Comparison of ENCODE assay signal across 10 cellular contexts in genomic region chr14:55398679-55399078, GRCh38. TPM values are rescaled to one million over a fixed set of nuclear protein-coding genes. Genes with fewer than 3 reads are reported as not detected.
DNase-seq lines count a peak whose midpoint lies in the region; ATAC-seq lines count a peak whose summit lies in the region.
"Had no signal": no experiment of that assay in that cellular context is flagged by ENCODE, and none has a peak within 500 bp of the region (broad histone marks: within the 10 kb centered on the region; RNA-seq: fewer than 3 reads in every experiment).

No MANE protein-coding gene starts in this region.

- no peak overlapping the region for H3K27ac Mint-ChIP-seq in activated T-helper 2 cell treated with anti-CD3 and anti-CD28 coated beads, Interferon-gamma antibody, Interleukin-2, Interleukin-4, amounts not matched to agents 10 μg/mL and 5 μg/mL and 100 μg/mL, durations not matched to agents 14 hours and 24 hours and 36 hours
- H3K27ac Mint-ChIP-seq: natural killer cell treated with Interleukin-12 subunit alpha and Interleukin-12 subunit beta and Interleukin-15 and Interleukin-18, amount 100 ng/mL, for 72 hours had no signal

- DNase-seq in HPDE6-E6E7 (ENCODE audit: extremely low spot score) (peak; percentile 86), adipocyte (ENCODE audit: low read depth) (peak; percentile 92), glomerular endothelial cell (ENCODE audit: extremely low read depth, low read depth, low spot score) (peak; percentile 88), smooth muscle cell of the brain vasculature (ENCODE audit: low read depth, low spot score) (peak; percentile 86), cerebellar nuclear complex (lab: John Stamatoyannopoulos, UW) (no peak)
- no peak for DNase-seq in activated T-helper 2 cell treated with anti-CD3 and anti-CD28 coated beads, Interferon-gamma antibody, Interleukin-2, Interleukin-4, amounts not matched to agents 10 μg/mL and 5 μg/mL and 100 μg/mL, durations not matched to agents 14 hours and 24 hours and 36 hours (ENCODE audit: low spot score)
- no peak for DNase-seq in activated CD8-positive, alpha-beta memory T cell treated with anti-CD3 and anti-CD28 coated beads, Interleukin-2, amount 50 U/mL, for 4 hours
- DNase-seq: stimulated activated CD8-positive, alpha-beta memory T cell treated with anti-CD3 and anti-CD28 coated beads, Interleukin-4, amount 100 ng/mL, for 48 hours had no signal

- no peak for ATAC-seq in GM18511 (IDR thresholded peaks at IDR 0.05; ENCODE audit: unreplicated experiment)
- ATAC-seq: natural killer cell treated with Interleukin-12 subunit alpha and Interleukin-12 subunit beta and Interleukin-15 and Interleukin-18, amount 100 ng/mL, for 72 hours had no signal

- no peaks in the 10 kb centered on the region for H3K9me3 ChIP-seq in adipocyte (ENCODE audit: control insufficient read depth, low read length)

- H3K4me3 Mint-ChIP-seq in activated T-helper 2 cell treated with anti-CD3 and anti-CD28 coated beads, Interferon-gamma antibody, Interleukin-2, Interleukin-4, amounts not matched to agents 10 μg/mL and 5 μg/mL and 100 μg/mL, durations not matched to agents 14 hours and 24 hours and 36 hours (ENCODE audit: low read depth), result no peak overlapping the region
- H3K4me3 Mint-ChIP-seq: natural killer cell treated with Interleukin-12 subunit alpha and Interleukin-12 subunit beta and Interleukin-15 and Interleukin-18, amount 100 ng/mL, for 72 hours had no signal

- intact Hi-C loops in activated T-helper 2 cell treated with anti-CD3 and anti-CD28 coated beads, Interferon-gamma antibody, Interleukin-2, Interleukin-4, amounts not matched to agents 10 μg/mL and 5 μg/mL and 100 μg/mL, durations not matched to agents 14 hours and 24 hours and 36 hours (cut with micrococcal nuclease), result no loop called here

- no peaks in the 10 kb centered on the region for H3K27me3 Mint-ChIP-seq in activated T-helper 2 cell treated with anti-CD3 and anti-CD28 coated beads, Interferon-gamma antibody, Interleukin-2, Interleukin-4, amounts not matched to agents 10 μg/mL and 5 μg/mL and 100 μg/mL, durations not matched to agents 14 hours and 24 hours and 36 hours (ENCODE audit: low read depth)
- H3K27me3 Mint-ChIP-seq: natural killer cell treated with Interleukin-12 subunit alpha and Interleukin-12 subunit beta and Interleukin-15 and Interleukin-18, amount 100 ng/mL, for 72 hours had no signal

- no peak overlapping the region for H3K9ac ChIP-seq in adipocyte (ENCODE audit: low read length)

- H3K4me3 ChIP-seq in adipocyte (ENCODE audit: low read length), result peak overlapping the region; percentile 31

- no peaks in the 10 kb centered on the region for H3K27me3 ChIP-seq in adipocyte (replicated peaks; ENCODE audit: control insufficient read depth, insufficient read depth, low read length)

- H3K36me3 ChIP-seq in adipocyte (ENCODE audit: control insufficient read depth, insufficient read depth, low read length, severe bottlenecking), result peaks cover 20% of the 10 kb centered on the region

- peaks cover 5% of the 10 kb centered on the region for H3K36me3 Mint-ChIP-seq in activated T-helper 2 cell treated with anti-CD3 and anti-CD28 coated beads, Interferon-gamma antibody, Interleukin-2, Interleukin-4, amounts not matched to agents 10 μg/mL and 5 μg/mL and 100 μg/mL, durations not matched to agents 14 hours and 24 hours and 36 hours (ENCODE audit: low read depth)

- H3K9me3 Mint-ChIP-seq in activated T-helper 2 cell treated with anti-CD3 and anti-CD28 coated beads, Interferon-gamma antibody, Interleukin-2, Interleukin-4, amounts not matched to agents 10 μg/mL and 5 μg/mL and 100 μg/mL, durations not matched to agents 14 hours and 24 hours and 36 hours, result no peaks in the 10 kb centered on the region
- H3K9me3 Mint-ChIP-seq: natural killer cell treated with Interleukin-12 subunit alpha and Interleukin-12 subunit beta and Interleukin-15 and Interleukin-18, amount 100 ng/mL, for 72 hours had no signal

- H3K4me1 Mint-ChIP-seq in activated T-helper 2 cell treated with anti-CD3 and anti-CD28 coated beads, Interferon-gamma antibody, Interleukin-2, Interleukin-4, amounts not matched to agents 10 μg/mL and 5 μg/mL and 100 μg/mL, durations not matched to agents 14 hours and 24 hours and 36 hours (ENCODE audit: low read depth), result peaks cover 9% of the 10 kb centered on the region

- H3K4me1 ChIP-seq in adipocyte (ENCODE audit: control insufficient read depth, insufficient read depth, low read length), result peaks cover 20% of the 10 kb centered on the region

RNA-seq across cellular contexts. Expression of gene ATG14, which starts 13.0 kb away (rescaled TPM):
- total RNA-seq in glomerular endothelial cell, result 8.0 and 9.0 TPM in 2 replicates
- 4.3 and 4.6 TPM in 2 replicates for total RNA-seq in activated T-helper 2 cell treated with anti-CD3 and anti-CD28 coated beads, Interferon-gamma antibody, Interleukin-2, Interleukin-4, amounts not matched to agents 10 μg/mL and 5 μg/mL and 100 μg/mL, durations not matched to agents 14 hours and 24 hours and 36 hours

RNA-seq across cellular contexts. Expression of gene TBPL2, which starts 41.7 kb away (rescaled TPM):
- not detected in 2 replicates for total RNA-seq in glomerular endothelial cell
- not detected in 2 replicates for total RNA-seq in activated T-helper 2 cell treated with anti-CD3 and anti-CD28 coated beads, Interferon-gamma antibody, Interleukin-2, Interleukin-4, amounts not matched to agents 10 μg/mL and 5 μg/mL and 100 μg/mL, durations not matched to agents 14 hours and 24 hours and 36 hours
- total RNA-seq: natural killer cell treated with Interleukin-12 subunit alpha and Interleukin-12 subunit beta and Interleukin-15 and Interleukin-18, amount 100 ng/mL, for 72 hours had no signal

Comparison
In these comparisons a context has a peak if more than half of its experiments do, and no peak if none do; other contexts are left out.
1. DNase-seq: peak in HPDE6-E6E7 (single experiment), adipocyte (single experiment), glomerular endothelial cell (single experiment) and smooth muscle cell of the brain vasculature (single experiment); none in cerebellar nuclear complex (0 of 2), activated T-helper 2 cell treated with anti-CD3 and anti-CD28 coated beads, Interferon-gamma antibody, Interleukin-2, Interleukin-4, amounts not matched to agents 10 μg/mL and 5 μg/mL and 100 μg/mL, durations not matched to agents 14 hours and 24 hours and 36 hours (single experiment) and activated CD8-positive, alpha-beta memory T cell treated with anti-CD3 and anti-CD28 coated beads, Interleukin-2, amount 50 U/mL, for 4 hours (single experiment).